ENCODE assay signal across 9 cellular contexts in the genomic region with DNA sequence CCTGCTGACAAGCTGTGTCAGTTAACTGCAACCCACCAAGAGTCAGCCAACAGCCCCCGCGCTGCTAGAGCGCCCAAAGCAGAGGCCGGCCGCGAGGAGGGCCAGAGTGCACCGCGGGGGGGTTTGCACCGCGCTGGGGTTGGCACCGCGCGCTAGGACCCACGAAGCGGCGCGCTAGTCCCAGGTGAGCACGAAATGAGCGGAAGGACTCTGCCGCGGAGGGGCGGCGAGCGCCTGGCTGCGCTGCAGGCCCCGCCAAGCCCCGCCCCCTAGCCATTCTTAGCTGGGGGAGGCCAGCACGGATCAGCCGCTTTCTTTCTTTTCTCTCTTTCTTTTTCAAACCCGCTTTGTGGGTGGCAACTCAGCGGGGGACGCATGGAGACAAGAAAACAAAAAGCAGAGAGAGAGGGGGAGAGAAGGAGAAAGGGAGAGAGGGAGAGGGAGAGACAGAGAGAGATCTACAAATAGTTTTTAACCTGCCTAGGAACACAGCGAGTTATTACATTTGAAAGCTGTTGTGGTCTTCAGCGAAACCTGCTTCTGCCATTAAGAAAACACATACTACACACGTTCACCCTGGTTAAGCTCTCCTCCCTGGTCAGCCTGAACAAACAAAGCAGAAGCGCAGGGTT. TPM values are rescaled to one million over a fixed set of nuclear protein-coding genes. Genes with fewer than 3 reads are reported as not detected.
DNase-seq lines count a peak whose midpoint lies in the region; ATAC-seq and TF ChIP-seq lines count a peak whose summit lies in the region.
"Had no signal": no experiment of that assay in that cellular context is flagged by ENCODE, and none has a peak within 500 bp of the region (broad histone marks: within the 10 kb centered on the region; RNA-seq: fewer than 3 reads in every experiment).

No MANE protein-coding gene starts in this region.

- TF ChIP-seq CTCF in nephron (IDR thresholded peaks at IDR 0.05; ENCODE audit: unreplicated experiment in 3 of 3) (no peak), lower leg skin (IDR thresholded peaks at IDR 0.05) (no peak)

- no peak for TF ChIP-seq POLR2A in lower leg skin (IDR thresholded peaks at IDR 0.05)

- peaks cover 100% of the 10 kb centered on the region for H3K27me3 Mint-ChIP-seq in nephron (ENCODE audit: low read depth)

- H3K9me3 Mint-ChIP-seq in nephron: no peaks in the 10 kb centered on the region

- DNase-seq in NCI-H510A (lab: John Stamatoyannopoulos, UW) (peak; percentile 50), lower leg skin (ENCODE audit: low spot score in 2 of 2) (no peak), NOMO-1 (lab: John Stamatoyannopoulos, UW; ENCODE audit: unreplicated experiment in 2 of 2) (no peak), cortex of kidney (lab: John Stamatoyannopoulos, UW) (no peak)
- DNase-seq in activated naive CD4-positive, alpha-beta T cell treated with anti-CD3 and anti-CD28 coated beads, Interleukin-2, amount 50 U/mL, for 16 hours: peak; percentile 60

- no peak overlapping the region for H3K4me3 ChIP-seq in lower leg skin (ENCODE audit: low read depth, poor library complexity, severe bottlenecking)

- WGBS in lower leg skin, 2 donors: 3 to 4% methylated on average over 36 of the region's 36 CpGs

- peaks cover 15% of the 10 kb centered on the region for H3K4me1 Mint-ChIP-seq in nephron

- H3K36me3 Mint-ChIP-seq in nephron (ENCODE audit: low read depth): no peaks in the 10 kb centered on the region

- ATAC-seq in GM18861 (IDR thresholded peaks at IDR 0.05; ENCODE audit: unreplicated experiment) (peak; percentile 63), HG02798 (IDR thresholded peaks at IDR 0.05; ENCODE audit: poor library complexity, unreplicated experiment) (peak; percentile 87)

- H3K27ac Mint-ChIP-seq in nephron: peak overlapping the region in 1 of 3 experiments; percentile 52

- peak overlapping the region in 2 of 3 experiments; percentile 19 to 73 for H3K4me3 Mint-ChIP-seq in nephron

- intact Hi-C loops in lower leg skin (cut with DNase I; ENCODE audit: low total_unique reads): no loop called here

RNA-seq across cellular contexts. Expression of gene FOXB1, which starts 6.9 kb away (rescaled TPM):
- total RNA-seq in lower leg skin: not detected
- total RNA-seq: renal cortical epithelial cell had no signal

Comparison
In these comparisons a context has a peak if more than half of its experiments do, and no peak if none do; other contexts are left out.
1. DNase-seq: peak in NCI-H510A (single experiment) and activated naive CD4-positive, alpha-beta T cell treated with anti-CD3 and anti-CD28 coated beads, Interleukin-2, amount 50 U/mL, for 16 hours (single experiment); none in lower leg skin (0 of 2), NOMO-1 (0 of 2) and cortex of kidney (single experiment).